In genomic region chr1:224624432-224624831, GRCh38 we compare ENCODE assay signal across 15 cellular contexts. TPM values are rescaled to one million over a fixed set of nuclear protein-coding genes. Genes with fewer than 3 reads are reported as not detected.
DNase-seq lines count a peak whose midpoint lies in the region; ATAC-seq and TF ChIP-seq lines count a peak whose summit lies in the region.
"Had no signal": no experiment of that assay in that cellular context is flagged by ENCODE, and none has a peak within 500 bp of the region (broad histone marks: within the 10 kb centered on the region; RNA-seq: fewer than 3 reads in every experiment).

No MANE protein-coding gene starts in this region.

- peak overlapping the region in 10 of 11 experiments; percentile 33 to 69 (median 52); a peak in 18 of 22 replicates for H3K9ac ChIP-seq in BLaER1 treated with 17β-estradiol and CSF1 and Interleukin-3, amounts not matched to agents 10 nM and 100 nM
- H3K9ac ChIP-seq in DND-41 (ENCODE audit: low read depth, low read length) = peak overlapping the region; percentile 47
- H3K9ac ChIP-seq in mucosa of rectum (ENCODE audit: low read depth in 1 of 2, low read length in 2 of 2) = no peak overlapping the region

- intact Hi-C loops in CD14-positive monocyte (cut with micrococcal nuclease) = no loop called here

- peak overlapping the region; percentile 65 to 93 (median 85) for H3K4me2 ChIP-seq in BLaER1 treated with 17β-estradiol and CSF1 and Interleukin-3, amounts not matched to agents 10 nM and 100 nM
- peak overlapping the region; percentile 65 for H3K4me2 ChIP-seq in DND-41 (ENCODE audit: insufficient read depth, low read length)

- H3K36me3 ChIP-seq in BLaER1 treated with 17β-estradiol and CSF1 and Interleukin-3, amounts not matched to agents 10 nM and 100 nM = no peaks in the 10 kb centered on the region
- H3K36me3 ChIP-seq in DND-41 (ENCODE audit: insufficient read depth, low read length) (peaks cover 17% of the 10 kb centered on the region), mucosa of rectum (ENCODE audit: control insufficient read depth in 2 of 2, insufficient read depth in 2 of 2, low read length in 2 of 2) (no peaks in the 10 kb centered on the region)
- H3K36me3 ChIP-seq: ascending aorta, thyroid gland had no signal

- H3K79me2 ChIP-seq in DND-41 (ENCODE audit: insufficient read depth, low read length) = peaks cover 44% of the 10 kb centered on the region

- H3K4me1 ChIP-seq in BLaER1 treated with 17β-estradiol and CSF1 and Interleukin-3, amounts not matched to agents 10 nM and 100 nM = peaks cover 24 to 31% (median 27%) of the 10 kb centered on the region in 10 experiments
- H3K4me1 ChIP-seq in DND-41 (ENCODE audit: insufficient read depth, low read length) = peaks cover 50% of the 10 kb centered on the region
- peaks cover 5 to 6% of the 10 kb centered on the region in 2 donors for H3K4me1 ChIP-seq in mucosa of rectum (ENCODE audit: control insufficient read depth in 2 of 2, insufficient read depth in 2 of 2, low read length in 2 of 2)
- H3K4me1 ChIP-seq: ascending aorta, thyroid gland had no signal

- H4K20me1 ChIP-seq in BLaER1 treated with 17β-estradiol and CSF1 and Interleukin-3, amounts not matched to agents 10 nM and 100 nM = peaks cover 0 to 14% (median 0%) of the 10 kb centered on the region in 11 experiments; a peak in 1 of 22 replicates
- peaks cover 23% of the 10 kb centered on the region for H4K20me1 ChIP-seq in DND-41 (ENCODE audit: insufficient read depth, low read length)

- H3K4me3 Mint-ChIP-seq in activated T-helper 17 cell treated with anti-CD3 and anti-CD28 coated beads, Interleukin-2, amount 50 U/mL, for 72 hours = peak overlapping the region; percentile 67
- no peak overlapping the region for H3K4me3 Mint-ChIP-seq in CD14-positive monocyte

- H3K9me3 ChIP-seq in BLaER1 treated with 17β-estradiol and CSF1 and Interleukin-3, amounts not matched to agents 10 nM and 100 nM (replicated peaks in 1 of 11) = peaks cover 7 to 15% (median 13%) of the 10 kb centered on the region in 11 experiments; a peak in 20 of 22 replicates
- peaks cover 4% of the 10 kb centered on the region for H3K9me3 ChIP-seq in DND-41 (ENCODE audit: insufficient read depth, low read length, severe bottlenecking)
- H3K9me3 ChIP-seq in mucosa of rectum (ENCODE audit: control insufficient read depth in 2 of 2, low read length in 2 of 2) = no peaks in the 10 kb centered on the region
- H3K9me3 ChIP-seq: ascending aorta, thyroid gland had no signal

- H3K4me1 Mint-ChIP-seq in activated T-helper 17 cell treated with anti-CD3 and anti-CD28 coated beads, Interleukin-2, amount 50 U/mL, for 72 hours = peaks cover 23% of the 10 kb centered on the region
- peaks cover 9% of the 10 kb centered on the region for H3K4me1 Mint-ChIP-seq in CD14-positive monocyte

- H2AFZ ChIP-seq in DND-41 (ENCODE audit: low read depth, low read length) = peak overlapping the region; percentile 11; the same call in 1 of the 2 replicates

- no peaks in the 10 kb centered on the region for H3K36me3 Mint-ChIP-seq in activated T-helper 17 cell treated with anti-CD3 and anti-CD28 coated beads, Interleukin-2, amount 50 U/mL, for 72 hours (ENCODE audit: low read depth)
- no peaks in the 10 kb centered on the region for H3K36me3 Mint-ChIP-seq in CD14-positive monocyte

- ATAC-seq in DND-41 (ENCODE audit: insufficient read depth, low read depth) = no peak; the same call in 2 of the 3 replicates
- ATAC-seq in activated T-helper 17 cell treated with anti-CD3 and anti-CD28 coated beads, Interleukin-2, amount 50 U/mL, for 72 hours (replicated peaks) = no peak
- ATAC-seq in GM21360 (IDR thresholded peaks at IDR 0.05; ENCODE audit: unreplicated experiment) = no peak

- DNase-seq in DND-41 (no peak), CD14-positive monocyte (ENCODE audit: low spot score) (no peak), NCI-H2029 (lab: John Stamatoyannopoulos, UW) (no peak)
- DNase-seq in stimulated activated CD4-positive, alpha-beta T cell treated with anti-CD3 and anti-CD28 coated beads, Interleukin-15, amount 100 ng/mL, for 24 hours = no peak
- DNase-seq: C1 segment of cervical spinal cord, hypothalamus, NCI-H2081 treated with DMSO at 0.1 percent for 48 hours, Right ventricle myocardium superior, thyroid gland had no signal

- H3K27ac Mint-ChIP-seq in activated T-helper 17 cell treated with anti-CD3 and anti-CD28 coated beads, Interleukin-2, amount 50 U/mL, for 72 hours = peak overlapping the region; percentile 89
- H3K27ac Mint-ChIP-seq in CD14-positive monocyte = peak overlapping the region in 1 of 7 donors; percentile 65
- H3K27ac Mint-ChIP-seq: progenitor cell of endocrine pancreas had no signal

- peaks cover 0 to 21% (median 6%) of the 10 kb centered on the region in 11 experiments; a peak in 12 of 22 replicates for H3K27me3 ChIP-seq in BLaER1 treated with 17β-estradiol and CSF1 and Interleukin-3, amounts not matched to agents 10 nM and 100 nM
- no peaks in the 10 kb centered on the region for H3K27me3 ChIP-seq in DND-41 (ENCODE audit: insufficient read depth, low read length, poor library complexity)
- peaks cover under 1 to 4% of the 10 kb centered on the region in 2 donors for H3K27me3 ChIP-seq in mucosa of rectum (ENCODE audit: control insufficient read depth in 2 of 2, insufficient read depth in 2 of 2, low read length in 2 of 2)
- H3K27me3 ChIP-seq: ascending aorta, thyroid gland had no signal

- H3K4me3 ChIP-seq in BLaER1 treated with 17β-estradiol and CSF1 and Interleukin-3, amounts not matched to agents 10 nM and 100 nM = 0 out of 20 replicates have a peak overlapping the region, but pooled peaks of 1 of the 10 experiments have one; percentile 14
- H3K4me3 ChIP-seq in DND-41 (ENCODE audit: low read depth in 1 of 2, low read length in 2 of 2) (peak overlapping the region in 1 of 2 experiments; percentile 36; a peak in 2 of 4 replicates), mucosa of rectum (ENCODE audit: low read length in 2 of 2) (no peak overlapping the region)
- H3K4me3 ChIP-seq: ascending aorta, thyroid gland had no signal

- H3K27ac ChIP-seq in BLaER1 treated with 17β-estradiol and CSF1 and Interleukin-3, amounts not matched to agents 10 nM and 100 nM = peak overlapping the region in 10 of 11 experiments; percentile 46 to 86 (median 76); a peak in 20 of 22 replicates
- H3K27ac ChIP-seq in DND-41 (ENCODE audit: low read length) = peak overlapping the region; percentile 88
- peak overlapping the region; percentile 43 to 51 for H3K27ac ChIP-seq in mucosa of rectum (ENCODE audit: low read depth in 2 of 2, low read length in 2 of 2)
- H3K27ac ChIP-seq: ascending aorta, thyroid gland had no signal

- no peaks in the 10 kb centered on the region for H3K9me3 Mint-ChIP-seq in activated T-helper 17 cell treated with anti-CD3 and anti-CD28 coated beads, Interleukin-2, amount 50 U/mL, for 72 hours
- H3K9me3 Mint-ChIP-seq in CD14-positive monocyte = peaks cover 0 to 7% (median 2%) of the 10 kb centered on the region in 7 donors

- peaks cover 9% of the 10 kb centered on the region for H3K27me3 Mint-ChIP-seq in activated T-helper 17 cell treated with anti-CD3 and anti-CD28 coated beads, Interleukin-2, amount 50 U/mL, for 72 hours
- H3K27me3 Mint-ChIP-seq in CD14-positive monocyte (ENCODE audit: low read depth in 3 of 3) = peaks cover 15 to 27% (median 26%) of the 10 kb centered on the region in 3 donors

- TF ChIP-seq CTCF in DND-41 (IDR thresholded peaks at IDR 0.05; ENCODE audit: borderline replicate concordance, extremely low read depth, low read length, poor library complexity, severe bottlenecking) (no peak), CD14-positive monocyte (IDR thresholded peaks at IDR 0.05) (no peak)

RNA-seq across cellular contexts. Expression of gene CNIH3, which starts 8.3 kb away (rescaled TPM):
- total RNA-seq in activated T-helper 17 cell treated with anti-CD3 and anti-CD28 coated beads, Interleukin-2, amount 50 U/mL, for 72 hours = 1 to 10 TPM; 1.4 to 3.0 TPM
- under 1 TPM in 1 of 2 donors, not detected in 1; 0.37 TPM for polyA plus RNA-seq in CD14-positive monocyte
- total RNA-seq: ascending aorta had no signal

Comparison
In these comparisons a context has a peak if more than half of its experiments do, and no peak if none do; other contexts are left out.
1. H3K9ac ChIP-seq: peak in BLaER1 treated with 17β-estradiol and CSF1 and Interleukin-3, amounts not matched to agents 10 nM and 100 nM (10 of 11) and DND-41 (single experiment); none in mucosa of rectum (0 of 2).
2. Peak in every context shown above with its lines, with median percentiles within 50 percentile points of each other: H3K27ac ChIP-seq.